Comparison of ENCODE assay signal across 9 cellular contexts in genomic region chr1:202692959-202693555, GRCh38. TPM values are rescaled to one million over a fixed set of nuclear protein-coding genes. Genes with fewer than 3 reads are reported as not detected.
A peak's percentile ranks its signal among the peaks of the same experiment; 100 is the strongest.
DNase-seq lines count a peak whose midpoint lies in the region; ATAC-seq and TF ChIP-seq lines count a peak whose summit lies in the region.
"Had no signal": no experiment of that assay in that cellular context is flagged by ENCODE, and none has a peak within 500 bp of the region (broad histone marks: within the 10 kb centered on the region; RNA-seq: fewer than 3 reads in every experiment).

No MANE protein-coding gene starts in this region.

- H3K9ac ChIP-seq in NT2/D1 (ENCODE audit: insufficient read length, low read depth) = no peak overlapping the region

- H3K27me3 ChIP-seq in NT2/D1 (ENCODE audit: insufficient read depth, insufficient read length) = no peaks in the 10 kb centered on the region
- no peaks in the 10 kb centered on the region for H3K27me3 ChIP-seq in thyroid gland

- DNase-seq in SIG-M5 treated with dmso at 0.1 percent for 504 hours (lab: John Stamatoyannopoulos, UW; ENCODE audit: unreplicated experiment) (peak; percentile 74), SIG-M5 (lab: John Stamatoyannopoulos, UW) (no peak), NT2/D1 (ENCODE audit: low read depth, low spot score) (peak; percentile 89), activated T-cell treated with anti-CD3 and anti-CD28 coated beads for 1 hour (ENCODE audit: low read depth) (peak; percentile 59), fibroblast of mammary gland (ENCODE audit: low read depth) (peak; percentile 67), omental fat pad (ENCODE audit: low spot score) (peak; percentile 63), thyroid gland (peak; percentile 64 to 77)

- 32 to 33% methylated on average over 3 of the region's 3 CpGs for WGBS in thyroid gland, 2 donors

- no peaks in the 10 kb centered on the region for H3K9me3 ChIP-seq in NT2/D1 (ENCODE audit: insufficient read depth, low read length)
- H3K9me3 ChIP-seq in thyroid gland = no peaks in the 10 kb centered on the region

- H3K4me1 ChIP-seq in NT2/D1 (ENCODE audit: insufficient read depth, insufficient read length) (peaks cover 4% of the 10 kb centered on the region), thyroid gland (no peaks in the 10 kb centered on the region)

- no peak overlapping the region for H3K27ac ChIP-seq in thyroid gland

- H3K36me3 ChIP-seq in NT2/D1 (ENCODE audit: insufficient read depth, insufficient read length, low read length) (no peaks in the 10 kb centered on the region), thyroid gland (no peaks in the 10 kb centered on the region)

- ATAC-seq in omental fat pad (ENCODE audit: low FRiP score) (no peak), GM21717 (IDR thresholded peaks at IDR 0.05; ENCODE audit: unreplicated experiment) (no peak)

- intact Hi-C loops in thyroid gland (cut with DNase I) = no loop called here

- TF ChIP-seq CTCF in fibroblast of mammary gland (conservative IDR thresholded peaks at IDR 0.05; ENCODE audit: control insufficient read depth, insufficient read depth, low read depth, low read length) = peak; percentile 29
- no peak for TF ChIP-seq CTCF in omental fat pad (IDR thresholded peaks at IDR 0.05)
- peak in 4 of 6 experiments; percentile 20 to 35 (median 25) for TF ChIP-seq CTCF in thyroid gland (IDR thresholded peaks at IDR 0.05)

- no peak for TF ChIP-seq POLR2A in thyroid gland (IDR thresholded peaks at IDR 0.05)

- H3K4me3 ChIP-seq in NT2/D1 (ENCODE audit: insufficient read length, low read depth) (no peak overlapping the region), fibroblast of mammary gland (ENCODE audit: control insufficient read depth, low read depth, low read length) (no peak overlapping the region), thyroid gland (replicated peaks in 1 of 3) (no peak overlapping the region)

RNA-seq across cellular contexts. Expression of gene SYT2, which starts 17.2 kb away (rescaled TPM):
- under 1 TPM in 1 of 4 donors, not detected in 3; 0.12 TPM for total RNA-seq in omental fat pad
- under 1 TPM in 2 of 4 donors, not detected in 2; under 0.01 to 0.38 TPM for total RNA-seq in thyroid gland
- total RNA-seq: lower leg skin had no signal

Comparison
In these comparisons a context has a peak if more than half of its experiments do, and no peak if none do; other contexts are left out.
1. CTCF ChIP-seq: peak in fibroblast of mammary gland (single experiment) and thyroid gland (4 of 6); none in omental fat pad (0 of 3).